ENCODE assay signal across 14 cellular contexts in the genomic region with DNA sequence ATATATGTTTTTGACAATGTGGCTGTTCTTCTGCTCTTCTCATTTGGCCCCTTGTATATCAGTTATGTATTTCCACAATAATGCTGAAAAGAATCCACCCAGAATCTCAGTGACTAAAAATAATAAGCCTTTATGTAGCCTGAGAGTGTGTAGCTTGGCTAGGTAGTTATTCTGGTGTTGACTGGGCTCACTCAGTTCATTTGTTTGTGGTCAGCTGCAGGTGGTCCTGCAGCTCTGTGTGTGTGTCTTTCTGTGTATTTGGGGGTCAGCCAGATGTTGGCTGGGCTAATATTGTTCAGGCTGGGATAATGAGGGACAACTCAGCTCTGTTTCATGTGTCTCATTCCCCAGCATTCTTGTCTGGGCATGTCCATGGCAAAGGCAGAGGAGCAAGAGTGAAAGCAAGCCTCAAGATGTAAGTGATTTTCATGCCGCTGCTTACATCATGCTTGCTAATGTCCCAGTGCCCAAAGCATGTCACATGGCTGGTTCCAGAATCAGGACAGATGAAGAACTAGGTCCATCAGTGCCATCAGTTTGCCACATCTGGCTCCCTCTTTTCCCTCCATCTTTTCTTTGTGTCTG.
A peak's percentile ranks its signal among the peaks of the same experiment; 100 is the strongest.
DNase-seq lines count a peak whose midpoint lies in the region; ATAC-seq and TF ChIP-seq lines count a peak whose summit lies in the region.
"Had no signal": no experiment of that assay in that cellular context is flagged by ENCODE, and none has a peak within 500 bp of the region (broad histone marks: within the 10 kb centered on the region; RNA-seq: fewer than 3 reads in every experiment).

No MANE protein-coding gene starts in this region.

- H3K9me1 ChIP-seq in IMR-90 (ENCODE audit: insufficient read depth, low read length) = no peaks in the 10 kb centered on the region

- POLR2A ChIA-PET in IMR-90 (lab: Charles Lee; ENCODE audit: unreplicated experiment) = interaction anchor here (1.1 kb wide), 1 partner anchor 1690 kb away, joined by 7 read pairs; no protein-coding TSS in a partner anchor

- H3K4me2 ChIP-seq in GM23338 = no peak overlapping the region
- no peak overlapping the region for H3K4me2 ChIP-seq in IMR-90 (ENCODE audit: low read depth, low read length)

- H3K79me2 ChIP-seq in GM23338 (replicated peaks; ENCODE audit: insufficient read depth) = no peaks in the 10 kb centered on the region

- H3K27ac ChIP-seq in GM23338 (ENCODE audit: low read depth) (no peak overlapping the region), IMR-90 (ENCODE audit: insufficient read depth, low read length) (no peak overlapping the region), epithelial cell of prostate (peak overlapping the region; percentile 37)
- H3K27ac ChIP-seq: testis had no signal

- no peak for TF ChIP-seq CTCF in GM23338 (conservative IDR thresholded peaks at IDR 0.05; ENCODE audit: low read depth in 2 of 2)
- no peak for TF ChIP-seq CTCF in IMR-90 (conservative IDR thresholded peaks at IDR 0.05; ENCODE audit: low read depth, low read length)

- 0 out of 2 replicates have a peak overlapping the region, but pooled peaks have one; percentile 26 for H2BK20ac ChIP-seq in IMR-90 (ENCODE audit: low read depth, low read length)

- H3K27me3 ChIP-seq in GM23338 (ENCODE audit: insufficient read depth) (no peaks in the 10 kb centered on the region), IMR-90 (ENCODE audit: control insufficient read depth, insufficient read depth, low read length) (no peaks in the 10 kb centered on the region)
- H3K27me3 ChIP-seq: testis had no signal

- TF ChIP-seq RAD21 in IMR-90 (IDR thresholded peaks at IDR 0.05; ENCODE audit: low read length) = no peak

- no peaks in the 10 kb centered on the region for H3K4me1 Mint-ChIP-seq in GM23338
- H3K4me1 Mint-ChIP-seq: activated naive CD8-positive, alpha-beta T cell treated with anti-CD3 and anti-CD28 coated beads for 36 hours; CD4-positive, CD25-positive, alpha-beta regulatory T cell; immature natural killer cell had no signal

- H3K27ac Mint-ChIP-seq in GM23338 = no peak overlapping the region
- H3K27ac Mint-ChIP-seq: activated naive CD8-positive, alpha-beta T cell treated with anti-CD3 and anti-CD28 coated beads for 36 hours; CD4-positive, CD25-positive, alpha-beta regulatory T cell; immature natural killer cell had no signal

- 0 out of 2 replicates have a peak overlapping the region, but pooled peaks have one; percentile 23 for H3K14ac ChIP-seq in IMR-90 (replicated peaks; ENCODE audit: low read depth, low read length)

- H3K36me3 Mint-ChIP-seq in GM23338 (ENCODE audit: low read depth) = no peaks in the 10 kb centered on the region
- H3K36me3 Mint-ChIP-seq: activated naive CD8-positive, alpha-beta T cell treated with anti-CD3 and anti-CD28 coated beads for 36 hours; CD4-positive, CD25-positive, alpha-beta regulatory T cell; immature natural killer cell had no signal

- no peak overlapping the region for H3K56ac ChIP-seq in IMR-90 (ENCODE audit: extremely low read depth, insufficient read depth, low read length)

- H3K27me3 Mint-ChIP-seq in GM23338 (ENCODE audit: insufficient read depth, low read depth, poor library complexity) = peaks cover 8% of the 10 kb centered on the region
- H3K27me3 Mint-ChIP-seq: activated naive CD8-positive, alpha-beta T cell treated with anti-CD3 and anti-CD28 coated beads for 36 hours; CD4-positive, CD25-positive, alpha-beta regulatory T cell had no signal

- no peaks in the 10 kb centered on the region for H3K9me3 Mint-ChIP-seq in GM23338
- H3K9me3 Mint-ChIP-seq: activated naive CD8-positive, alpha-beta T cell treated with anti-CD3 and anti-CD28 coated beads for 36 hours; CD4-positive, CD25-positive, alpha-beta regulatory T cell; immature natural killer cell had no signal

- dilution Hi-C loops in IMR-90 (cut with HindIII; ENCODE audit: low sequenced_read_pairs, unreplicated experiment) = no loop called here

- ATAC-seq in GM18511 (IDR thresholded peaks at IDR 0.05; ENCODE audit: unreplicated experiment) (peak; percentile 47), GM23338 (no peak), IMR-90 (ENCODE audit: low read depth) (no peak; the same call in 1 of the 2 replicates), GM18505 (IDR thresholded peaks at IDR 0.05; ENCODE audit: unreplicated experiment) (no peak)

- no peak overlapping the region for H2AK5ac ChIP-seq in IMR-90 (ENCODE audit: low read depth, low read length)

- intact Hi-C loops in IMR-90 (cut with micrococcal nuclease) = no loop called here

- BruUV-seq in IMR-90 (replicated peaks; lab: Mats Ljungman, UMichigan) = no TSS peak

- H3F3A ChIP-seq in GM23338 (replicated peaks; ENCODE audit: low read depth) = no peaks in the 10 kb centered on the region

- H2BK15ac ChIP-seq in IMR-90 (ENCODE audit: low read depth, low read length) = no peak overlapping the region

- H2BK5ac ChIP-seq in IMR-90 (ENCODE audit: low read depth, low read length, poor library complexity, severe bottlenecking) = peak overlapping the region; percentile 49

- no peaks in the 10 kb centered on the region for H3K36me3 ChIP-seq in GM23338 (ENCODE audit: insufficient read depth)
- no peaks in the 10 kb centered on the region for H3K36me3 ChIP-seq in IMR-90 (ENCODE audit: control insufficient read depth, insufficient read depth, low read length)

- H3K4me3 Mint-ChIP-seq in GM23338 = no peak overlapping the region
- H3K4me3 Mint-ChIP-seq: activated naive CD8-positive, alpha-beta T cell treated with anti-CD3 and anti-CD28 coated beads for 36 hours; CD4-positive, CD25-positive, alpha-beta regulatory T cell; immature natural killer cell had no signal

- H2BK120ac ChIP-seq in IMR-90 (ENCODE audit: low read depth, low read length) = peak overlapping the region; percentile 18; the same call in 1 of the 2 replicates

- no peak overlapping the region for H4K91ac ChIP-seq in IMR-90 (ENCODE audit: insufficient read depth, low read depth, low read length)

- 67% methylated on average over 1 of the region's 1 CpG; no CpG with 5 or more reads in 1 of the 2 experiments for WGBS in IMR-90 (ENCODE audit: extremely low coverage in 2 of 2, insufficient read length in 1 of 2), 2 experiments

- peak overlapping the region; percentile 89 for H4K5ac ChIP-seq in IMR-90 (ENCODE audit: low read depth, low read length)

- in situ Hi-C loops in IMR-90 (cut with MboI; ENCODE audit: low sequenced_read_pairs) = no loop called here

- H3K9ac ChIP-seq in IMR-90 (ENCODE audit: low read depth, low read length) = no peak overlapping the region

- H4K20me1 ChIP-seq in GM23338 (replicated peaks; ENCODE audit: insufficient read depth) (no peaks in the 10 kb centered on the region), IMR-90 (ENCODE audit: insufficient read depth, low read length) (no peaks in the 10 kb centered on the region)

- H2AFZ ChIP-seq in GM23338 = peak overlapping the region; percentile 43; the same call in 1 of the 2 replicates
- peak overlapping the region; percentile 54 for H2AFZ ChIP-seq in IMR-90 (replicated peaks; ENCODE audit: low read length, poor library complexity)

- TF ChIP-seq POLR2A in IMR-90 (IDR thresholded peaks at IDR 0.05; ENCODE audit: low read depth, low read length) = no peak
- no peak for TF ChIP-seq POLR2A in GM18505 (IDR thresholded peaks at IDR 0.05; ENCODE audit: borderline replicate concordance, extremely low read depth, insufficient read depth, insufficient read length)

- no peak overlapping the region for H3K4ac ChIP-seq in IMR-90 (ENCODE audit: low read depth, low read length)

- CTCF ChIA-PET in IMR-90 (lab: Yijun Ruan, JAX) = interaction anchor here (0.6 kb wide), 1 partner anchor 14 kb away, joined by 3 read pairs; no protein-coding TSS in a partner anchor

- H3K4me1 ChIP-seq in GM23338 (ENCODE audit: insufficient read depth) (no peaks in the 10 kb centered on the region; the same call in 1 of the 2 replicates), IMR-90 (ENCODE audit: control insufficient read depth, insufficient read depth, low read length) (no peaks in the 10 kb centered on the region)
- H3K4me1 ChIP-seq: testis had no signal

- no peaks in the 10 kb centered on the region for H3K9me3 ChIP-seq in IMR-90 (ENCODE audit: control insufficient read depth, insufficient read depth, low read length)
- H3K9me3 ChIP-seq: testis had no signal

- H3K23ac ChIP-seq in IMR-90 (ENCODE audit: low read depth, low read length) = no peak overlapping the region

- peaks cover 4% of the 10 kb centered on the region; the same call in 1 of the 2 replicates for H3K9me2 ChIP-seq in GM23338 (ENCODE audit: insufficient read depth)

- no peak overlapping the region for H2AK9ac ChIP-seq in IMR-90 (replicated peaks; ENCODE audit: low read depth, low read length, poor library complexity)

- peak overlapping the region in 1 of 2 experiments; percentile 72; a peak in 2 of 4 replicates for H4K8ac ChIP-seq in IMR-90 (ENCODE audit: low read depth in 2 of 2, low read length in 2 of 2)

- no peaks in the 10 kb centered on the region for H3K79me1 ChIP-seq in IMR-90 (ENCODE audit: low read depth in 1 of 2, low read length in 2 of 2)

- DNase-seq in GM23338 (ENCODE audit: low spot score) (no peak), IMR-90 (peak; percentile 2), epithelial cell of prostate (ENCODE audit: low read depth, low spot score) (peak; percentile 62), activated gamma-delta T cell (lab: John Stamatoyannopoulos, UW) (no peak), amniotic stem cell (lab: John Stamatoyannopoulos, UW) (no peak), HT-29 (ENCODE audit: low spot score) (no peak)
- DNase-seq: activated CD4-positive, alpha-beta T cell treated with anti-CD3 and anti-CD28 coated beads for 1 hour; activated naive CD8-positive, alpha-beta T cell treated with anti-CD3 and anti-CD28 coated beads for 36 hours; CD4-positive, CD25-positive, alpha-beta regulatory T cell; immature natural killer cell; stimulated activated CD4-positive, alpha-beta T cell treated with anti-CD3 and anti-CD28 coated beads, Interleukin-4, amount 100 ng/mL, for 1 hour; testis had no signal

- no peak overlapping the region for H3K4me3 ChIP-seq in GM23338
- no peak overlapping the region for H3K4me3 ChIP-seq in IMR-90 (ENCODE audit: insufficient read depth, low read depth, low read length)
- H3K4me3 ChIP-seq: testis had no signal

- H3K18ac ChIP-seq in IMR-90 (ENCODE audit: low read depth, low read length) = peak overlapping the region; percentile 94; the same call in 1 of the 2 replicates

TF ChIP-seq in GM23338, 12 proteins besides CTCF, POLR2A, EP300 and RAD21 (continues in another document):
- TF ChIP-seq ZNF114 (CRISPR knock-in tag; IDR thresholded peaks at IDR 0.05) (no peak), JUNB (IDR thresholded peaks at IDR 0.05; ENCODE audit: unreplicated experiment) (no peak)

TF ChIP-seq in IMR-90, 13 proteins besides CTCF, POLR2A, EP300 and RAD21 (continues in another document):
- no peak for TF ChIP-seq RFX5 (IDR thresholded peaks at IDR 0.05; ENCODE audit: low read depth, low read length)

Comparison
In these comparisons a context has a peak if more than half of its experiments do, and no peak if none do; other contexts are left out.
1. DNase-seq: peak in IMR-90 (single experiment) and epithelial cell of prostate (single experiment); none in GM23338 (single experiment), activated gamma-delta T cell (single experiment), amniotic stem cell (single experiment) and HT-29 (single experiment).